Comparison of ENCODE assay signal across 8 cellular contexts in the genomic region with DNA sequence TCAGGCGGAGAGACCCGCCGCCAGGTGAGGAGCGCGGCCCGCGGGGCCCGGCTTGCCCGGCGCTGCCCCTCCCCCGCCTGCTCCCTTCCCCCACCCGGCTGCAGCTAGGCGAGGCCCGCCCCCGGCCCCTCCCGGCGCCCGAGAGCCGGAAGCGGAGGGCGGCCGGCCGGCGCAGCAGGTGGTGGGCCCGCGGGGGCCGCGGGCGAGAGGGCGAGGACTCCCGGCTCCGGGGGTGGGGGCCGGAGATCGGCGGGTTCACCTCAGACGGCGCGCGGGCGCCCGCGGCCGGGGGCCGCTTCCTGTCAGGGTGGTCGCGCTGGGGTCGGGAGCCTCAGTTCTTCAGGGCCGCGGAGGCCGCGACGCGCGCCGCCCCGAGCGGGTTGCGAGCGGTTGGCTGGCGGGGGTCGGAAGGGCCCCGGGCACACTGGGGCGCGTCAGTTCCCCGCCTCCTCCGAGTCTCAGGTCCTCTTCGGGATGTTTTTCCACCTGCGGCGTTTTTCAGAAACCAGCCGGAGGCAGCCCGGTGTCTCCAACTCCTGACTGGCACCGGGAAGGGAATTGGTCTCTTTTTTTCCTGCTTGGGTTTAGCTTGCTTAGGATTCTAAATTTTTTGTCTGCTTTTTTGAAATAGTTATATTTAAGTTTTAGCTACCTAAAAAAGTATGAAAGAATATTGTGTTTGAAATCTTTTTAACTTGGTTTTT. TPM values are rescaled to one million over a fixed set of nuclear protein-coding genes. Genes with fewer than 3 reads are reported as not detected.
DNase-seq lines count a peak whose midpoint lies in the region; ATAC-seq and TF ChIP-seq lines count a peak whose summit lies in the region.

No MANE protein-coding gene starts in this region.

- peak overlapping the region; percentile 89 for H3K18ac ChIP-seq in neuronal stem cell (ENCODE audit: low read length)

- H3K36me3 ChIP-seq in gastroesophageal sphincter, result no peaks in the 10 kb centered on the region
- H3K36me3 ChIP-seq in neuronal stem cell (replicated peaks in 1 of 2; ENCODE audit: control insufficient read depth in 2 of 2, insufficient read depth in 2 of 2, low read length in 2 of 2), result no peaks in the 10 kb centered on the region
- no peaks in the 10 kb centered on the region for H3K36me3 ChIP-seq in upper lobe of left lung

- H3K23ac ChIP-seq in neuronal stem cell (ENCODE audit: low read depth, low read length, poor library complexity), result peak overlapping the region; percentile 89

- peak; percentile 32 for ATAC-seq in GM18520 (IDR thresholded peaks at IDR 0.05; ENCODE audit: unreplicated experiment)
- peak; percentile 47 for ATAC-seq in HG02981 (IDR thresholded peaks at IDR 0.05; ENCODE audit: unreplicated experiment)
- ATAC-seq in activated T-helper 17 cell treated with anti-CD3 and anti-CD28 coated beads, Interleukin-2, amount 50 U/mL, for 72 hours (replicated peaks), result peak; percentile 72
- peak; percentile 91 for ATAC-seq in gastroesophageal sphincter
- peak; percentile 69 to 93 for ATAC-seq in upper lobe of left lung (ENCODE audit: low FRiP score in 2 of 2)

- H3K9ac ChIP-seq in neuronal stem cell (ENCODE audit: low read depth, low read length, poor library complexity), result no peak overlapping the region

- no peak overlapping the region for H2BK120ac ChIP-seq in neuronal stem cell (ENCODE audit: low read depth, low read length)

- no peaks in the 10 kb centered on the region for H3K79me1 ChIP-seq in neuronal stem cell (ENCODE audit: low read depth, low read length)

- peak overlapping the region; percentile 91 for H3K27ac Mint-ChIP-seq in activated T-helper 17 cell treated with anti-CD3 and anti-CD28 coated beads, Interleukin-2, amount 50 U/mL, for 72 hours

- H3K4me2 ChIP-seq in neuronal stem cell (ENCODE audit: insufficient read depth, low read length, poor library complexity, severe bottlenecking), result peak overlapping the region; percentile 40

- no peak overlapping the region for H2BK12ac ChIP-seq in neuronal stem cell (ENCODE audit: low read length)

- H3K4ac ChIP-seq in neuronal stem cell (ENCODE audit: low read length), result no peak overlapping the region

- H3K4me1 ChIP-seq in gastroesophageal sphincter, result peaks cover 3 to 33% (median 9%) of the 10 kb centered on the region in 3 donors
- peaks cover 1 to 13% of the 10 kb centered on the region in 2 donors for H3K4me1 ChIP-seq in neuronal stem cell (ENCODE audit: control insufficient read depth in 2 of 2, insufficient read depth in 1 of 2, low read depth in 1 of 2, low read length in 2 of 2)
- H3K4me1 ChIP-seq in upper lobe of left lung, result peaks cover 18 to 35% (median 25%) of the 10 kb centered on the region in 4 donors

- H2BK5ac ChIP-seq in neuronal stem cell (ENCODE audit: low read length), result peak overlapping the region; percentile 82

- no peak overlapping the region for H4K8ac ChIP-seq in neuronal stem cell (ENCODE audit: low read depth, low read length)

- H4K91ac ChIP-seq in neuronal stem cell (ENCODE audit: low read depth, low read length, poor library complexity), result no peak overlapping the region

- H3K9me3 Mint-ChIP-seq in activated T-helper 17 cell treated with anti-CD3 and anti-CD28 coated beads, Interleukin-2, amount 50 U/mL, for 72 hours, result no peaks in the 10 kb centered on the region

- peak overlapping the region; percentile 98 for H2AFZ ChIP-seq in neuronal stem cell (ENCODE audit: low read length)

- no peaks in the 10 kb centered on the region for H3K27me3 ChIP-seq in gastroesophageal sphincter
- peaks cover 0 to 9% (median 0%) of the 10 kb centered on the region in 3 experiments for H3K27me3 ChIP-seq in neuronal stem cell (ENCODE audit: control insufficient read depth in 3 of 3, insufficient read depth in 3 of 3, low read depth in 1 of 3, low read length in 3 of 3)
- no peaks in the 10 kb centered on the region for H3K27me3 ChIP-seq in upper lobe of left lung

- peaks cover 5% of the 10 kb centered on the region for H3K36me3 Mint-ChIP-seq in activated T-helper 17 cell treated with anti-CD3 and anti-CD28 coated beads, Interleukin-2, amount 50 U/mL, for 72 hours (ENCODE audit: low read depth)

- no peak for TF ChIP-seq EP300 in gastroesophageal sphincter (IDR thresholded peaks at IDR 0.05)
- TF ChIP-seq EP300 in upper lobe of left lung (IDR thresholded peaks at IDR 0.05), result no peak

- H3K9me3 ChIP-seq in gastroesophageal sphincter, result no peaks in the 10 kb centered on the region
- H3K9me3 ChIP-seq in neuronal stem cell (replicated peaks in 1 of 2; ENCODE audit: control insufficient read depth in 2 of 2, insufficient read depth in 1 of 2, low read depth in 1 of 2, low read length in 2 of 2), result no peaks in the 10 kb centered on the region
- H3K9me3 ChIP-seq in upper lobe of left lung, result no peaks in the 10 kb centered on the region

- H3K4me3 ChIP-seq in gastroesophageal sphincter (peak overlapping the region; percentile 52 to 85), neuronal stem cell (ENCODE audit: low read length in 2 of 2) (peak overlapping the region; percentile 76 to 88), upper lobe of left lung (peak overlapping the region; percentile 76 to 86 (median 81))

- DNase-seq in Ammon's horn (ENCODE audit: low spot score), result peak; percentile 10
- DNase-seq in NCI-H345 (lab: John Stamatoyannopoulos, UW), result peak; percentile 82
- DNase-seq in neuronal stem cell (ENCODE audit: low spot score), result peak; percentile 72
- peak; percentile 46 to 96 for DNase-seq in upper lobe of left lung

- H3K4me1 Mint-ChIP-seq in activated T-helper 17 cell treated with anti-CD3 and anti-CD28 coated beads, Interleukin-2, amount 50 U/mL, for 72 hours, result peaks cover 17% of the 10 kb centered on the region

- no peaks in the 10 kb centered on the region for H3K27me3 Mint-ChIP-seq in activated T-helper 17 cell treated with anti-CD3 and anti-CD28 coated beads, Interleukin-2, amount 50 U/mL, for 72 hours

- no peak overlapping the region for H3K14ac ChIP-seq in neuronal stem cell (ENCODE audit: low read length)

- H3K27ac ChIP-seq in gastroesophageal sphincter (peak overlapping the region; percentile 70 to 99 (median 96)), neuronal stem cell (replicated peaks; ENCODE audit: low read length) (peak overlapping the region; percentile 95), upper lobe of left lung (peak overlapping the region; percentile 88 to 97 (median 96))

- H2AK5ac ChIP-seq in neuronal stem cell (ENCODE audit: low read depth, low read length), result no peak overlapping the region

- TF ChIP-seq POLR2A in gastroesophageal sphincter (IDR thresholded peaks at IDR 0.05) (peak in 1 of 2 donors; percentile 50), upper lobe of left lung (IDR thresholded peaks at IDR 0.05) (peak in 2 of 4 donors; percentile 32 to 80)

- H2BK15ac ChIP-seq in neuronal stem cell (ENCODE audit: low read length), result no peak overlapping the region

- TF ChIP-seq CTCF in gastroesophageal sphincter (IDR thresholded peaks at IDR 0.05) (no peak), upper lobe of left lung (IDR thresholded peaks at IDR 0.05) (peak in 1 of 6 experiments; percentile 9)

- H3K4me3 Mint-ChIP-seq in activated T-helper 17 cell treated with anti-CD3 and anti-CD28 coated beads, Interleukin-2, amount 50 U/mL, for 72 hours, result peak overlapping the region; percentile 87

- WGBS in gastroesophageal sphincter (ENCODE audit: low coverage in 1 of 2), 2 donors, result 0% methylated on average over 5 to 12 of the region's 72 CpGs
- WGBS in neuronal stem cell (ENCODE audit: extremely low coverage in 2 of 2, insufficient read length in 2 of 2, insufficient replicate concordance in 1 of 2), 2 donors, result no CpG with 5 or more reads among the region's 72 CpGs
- WGBS in upper lobe of left lung, 2 donors, result 0% methylated on average over 17 to 26 of the region's 72 CpGs

RNA-seq across cellular contexts. Expression of gene ZFAND6, which starts 0.5 kb away (rescaled TPM):
- 10 to 100 TPM; 26.2 to 35.2 TPM for total RNA-seq in activated T-helper 17 cell treated with anti-CD3 and anti-CD28 coated beads, Interleukin-2, amount 50 U/mL, for 72 hours
- total RNA-seq in gastroesophageal sphincter (100 to 1,000 TPM in 3 of 4 donors, 10 to 100 TPM in 1; 95.6 to 137 (median 131) TPM), upper lobe of left lung (100 to 1,000 TPM in 2 of 6 donors, 10 to 100 TPM in 4; 36.7 to 151 (median 70.5) TPM)
- polyA plus RNA-seq in neuronal stem cell (2013, experiment 1 of 2), result 129 TPM
- polyA plus RNA-seq in neuronal stem cell (2013, experiment 2 of 2), result 133 TPM

Comparison
In these comparisons a context has a peak if more than half of its experiments do, and no peak if none do; other contexts are left out.
1. Peak in every context shown above with its lines: DNase-seq, ATAC-seq, H3K4me3 ChIP-seq and H3K27ac ChIP-seq.
2. DNase-seq: peak in every context shown above with its lines; median percentile 82 in NCI-H345; 72 in neuronal stem cell; 71 in upper lobe of left lung; 10 in Ammon's horn.
3. ATAC-seq: peak in every context shown above with its lines; median percentile 91 in gastroesophageal sphincter; 81 in upper lobe of left lung; 72 in activated T-helper 17 cell treated with anti-CD3 and anti-CD28 coated beads, Interleukin-2, amount 50 U/mL, for 72 hours; 47 in HG02981; 32 in GM18520.